Comparison of ENCODE assay signal across 9 cellular contexts in the genomic region with DNA sequence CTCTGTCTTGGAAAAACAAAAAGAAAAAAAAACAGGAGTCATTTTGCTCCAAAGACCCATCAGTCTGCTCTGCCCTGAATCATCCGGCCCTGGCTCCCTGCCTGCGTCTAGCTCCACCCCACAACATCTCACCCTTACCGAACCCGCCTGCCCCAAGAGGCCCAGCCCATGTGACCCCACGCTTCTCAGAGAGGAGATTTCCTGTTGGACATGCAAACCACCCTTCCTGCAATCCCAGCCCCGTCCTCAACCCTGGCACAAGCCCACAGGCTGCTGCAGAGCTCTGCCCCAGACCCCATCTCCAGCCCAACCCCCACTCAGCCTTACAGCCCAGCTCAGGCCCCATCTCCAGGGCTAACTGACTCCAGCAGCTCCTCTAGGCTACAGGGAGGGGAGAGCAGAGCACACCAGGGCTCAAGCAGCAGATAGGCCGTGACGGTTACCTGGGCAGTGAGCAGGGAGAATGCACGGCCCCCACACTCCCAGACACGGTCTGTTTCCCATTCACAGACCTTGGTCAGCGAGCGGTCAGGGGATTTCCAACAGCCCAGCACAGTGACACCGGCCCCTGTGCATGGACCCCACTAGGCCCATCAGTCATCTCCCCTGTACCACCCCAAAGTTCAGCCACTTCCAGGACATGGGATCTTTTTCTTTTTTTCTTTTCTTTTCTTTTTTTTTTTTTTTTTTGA.
A peak's percentile ranks its signal among the peaks of the same experiment; 100 is the strongest.
DNase-seq lines count a peak whose midpoint lies in the region; ATAC-seq and TF ChIP-seq lines count a peak whose summit lies in the region.
"Had no signal": no experiment of that assay in that cellular context is flagged by ENCODE, and none has a peak within 500 bp of the region (broad histone marks: within the 10 kb centered on the region; RNA-seq: fewer than 3 reads in every experiment).

No MANE protein-coding gene starts in this region.

- no peak overlapping the region for H3K9ac ChIP-seq in neuronal stem cell (ENCODE audit: low read depth, low read length, poor library complexity)

- H2AK5ac ChIP-seq in neuronal stem cell (ENCODE audit: low read depth, low read length): no peak overlapping the region

- POLR2A ChIA-PET in activated CD4-positive, alpha-beta memory T cell treated with anti-CD3 and anti-CD28 coated beads, Interleukin-2, amount 10 ng/mL, durations not matched to agents 7 days and 5 days (lab: Charles Lee): interaction anchor here (0.8 kb wide), 1 partner anchor 22 kb away, joined by 4 read pairs; no protein-coding TSS in a partner anchor

- H2AFZ ChIP-seq in neuronal stem cell (ENCODE audit: low read length): peak overlapping the region; percentile 70

- H2BK15ac ChIP-seq in neuronal stem cell (ENCODE audit: low read length): no peak overlapping the region

- H3K14ac ChIP-seq in neuronal stem cell (ENCODE audit: low read length): peak overlapping the region; percentile 39

- H3K4me3 ChIP-seq in fibroblast of the aortic adventitia (ENCODE audit: low read depth, low read length) (peak overlapping the region; percentile 14), neuronal stem cell (ENCODE audit: low read length in 2 of 2) (no peak overlapping the region)

- no peak for TF ChIP-seq CTCF in fibroblast of the aortic adventitia (IDR thresholded peaks at IDR 0.05; ENCODE audit: insufficient read depth, low read length)

- no peaks in the 10 kb centered on the region for H3K27me3 Mint-ChIP-seq in activated CD4-positive, alpha-beta memory T cell treated with anti-CD3 and anti-CD28 coated beads, Interleukin-2, amount 10 ng/mL, durations not matched to agents 7 days and 5 days
- H3K27me3 Mint-ChIP-seq: activated naive CD8-positive, alpha-beta T cell treated with anti-CD3 and anti-CD28 coated beads, Interleukin-2, amount 10 ng/mL, durations not matched to agents 7 days and 5 days had no signal

- H4K91ac ChIP-seq in neuronal stem cell (ENCODE audit: low read depth, low read length, poor library complexity): no peak overlapping the region

- peak overlapping the region; percentile 80 for H3K18ac ChIP-seq in neuronal stem cell (ENCODE audit: low read length)

- H3K4me1 ChIP-seq in neuronal stem cell (ENCODE audit: control insufficient read depth in 2 of 2, insufficient read depth in 1 of 2, low read depth in 1 of 2, low read length in 2 of 2): peaks cover 7 to 12% of the 10 kb centered on the region in 2 donors

- H2BK12ac ChIP-seq in neuronal stem cell (ENCODE audit: low read length): no peak overlapping the region

- H3K27ac ChIP-seq in neuronal stem cell (replicated peaks; ENCODE audit: low read length): peak overlapping the region; percentile 68

- H2BK120ac ChIP-seq in neuronal stem cell (ENCODE audit: low read depth, low read length): no peak overlapping the region

- peaks cover 2% of the 10 kb centered on the region for H3K79me1 ChIP-seq in neuronal stem cell (ENCODE audit: low read depth, low read length)

- H2BK5ac ChIP-seq in neuronal stem cell (ENCODE audit: low read length): peak overlapping the region; percentile 90

- H3K9me3 Mint-ChIP-seq in activated CD4-positive, alpha-beta memory T cell treated with anti-CD3 and anti-CD28 coated beads, Interleukin-2, amount 10 ng/mL, durations not matched to agents 7 days and 5 days: no peaks in the 10 kb centered on the region
- H3K9me3 Mint-ChIP-seq: activated naive CD8-positive, alpha-beta T cell treated with anti-CD3 and anti-CD28 coated beads, Interleukin-2, amount 10 ng/mL, durations not matched to agents 7 days and 5 days had no signal

- H3K4ac ChIP-seq in neuronal stem cell (ENCODE audit: low read length): no peak overlapping the region

- H3K27me3 ChIP-seq in neuronal stem cell (ENCODE audit: control insufficient read depth in 3 of 3, insufficient read depth in 3 of 3, low read depth in 1 of 3, low read length in 3 of 3): no peaks in the 10 kb centered on the region

- CTCF ChIA-PET in activated CD4-positive, alpha-beta memory T cell treated with anti-CD3 and anti-CD28 coated beads, Interleukin-2, amount 10 ng/mL, durations not matched to agents 7 days and 5 days (lab: Charles Lee): no interaction called here

- H3K23ac ChIP-seq in neuronal stem cell (ENCODE audit: low read depth, low read length, poor library complexity): peak overlapping the region; percentile 52

- DNase-seq in RPMI7951 (ENCODE audit: low read depth): peak; percentile 92
- peak; percentile 92 for DNase-seq in fibroblast of the aortic adventitia (ENCODE audit: low read depth)
- no peak for DNase-seq in neuronal stem cell (ENCODE audit: low spot score)
- no peak for DNase-seq in stimulated activated CD4-positive, alpha-beta T cell treated with anti-CD3 and anti-CD28 coated beads, Interleukin-12 subunit alpha, Interleukin-12 subunit beta, amount 100 ng/mL, for 4 hours
- DNase-seq in NAMALWA (ENCODE audit: low spot score): no peak
- DNase-seq in activated CD4-positive, alpha-beta memory T cell treated with anti-CD3 and anti-CD28 coated beads, Interleukin-2, amount 10 ng/mL, durations not matched to agents 7 days and 5 days: no peak
- DNase-seq: activated naive CD8-positive, alpha-beta T cell treated with anti-CD3 and anti-CD28 coated beads, Interleukin-2, amount 10 ng/mL, durations not matched to agents 7 days and 5 days had no signal

- no peak overlapping the region for H3K4me3 Mint-ChIP-seq in activated CD4-positive, alpha-beta memory T cell treated with anti-CD3 and anti-CD28 coated beads, Interleukin-2, amount 10 ng/mL, durations not matched to agents 7 days and 5 days
- H3K4me3 Mint-ChIP-seq: activated naive CD8-positive, alpha-beta T cell treated with anti-CD3 and anti-CD28 coated beads, Interleukin-2, amount 10 ng/mL, durations not matched to agents 7 days and 5 days had no signal

- H3K36me3 ChIP-seq in neuronal stem cell (replicated peaks in 1 of 2; ENCODE audit: control insufficient read depth in 2 of 2, insufficient read depth in 2 of 2, low read length in 2 of 2): peaks cover 19 to 39% of the 10 kb centered on the region in 2 donors

- ATAC-seq in GM18861 (IDR thresholded peaks at IDR 0.05; ENCODE audit: unreplicated experiment) (peak; percentile 75), HG03060 (IDR thresholded peaks at IDR 0.05; ENCODE audit: low read depth, unreplicated experiment) (peak; percentile 48)

- no peak overlapping the region for H3K4me2 ChIP-seq in neuronal stem cell (ENCODE audit: insufficient read depth, low read length, poor library complexity, severe bottlenecking)

- WGBS in neuronal stem cell (ENCODE audit: extremely low coverage in 2 of 2, insufficient read length in 2 of 2, insufficient replicate concordance in 1 of 2), 2 donors: no CpG with 5 or more reads among the region's 13 CpGs

- no peak overlapping the region for H3K27ac Mint-ChIP-seq in activated CD4-positive, alpha-beta memory T cell treated with anti-CD3 and anti-CD28 coated beads, Interleukin-2, amount 10 ng/mL, durations not matched to agents 7 days and 5 days
- H3K27ac Mint-ChIP-seq: activated naive CD8-positive, alpha-beta T cell treated with anti-CD3 and anti-CD28 coated beads, Interleukin-2, amount 10 ng/mL, durations not matched to agents 7 days and 5 days had no signal

- no peaks in the 10 kb centered on the region for H3K9me3 ChIP-seq in neuronal stem cell (replicated peaks in 1 of 2; ENCODE audit: control insufficient read depth in 2 of 2, insufficient read depth in 1 of 2, low read depth in 1 of 2, low read length in 2 of 2)

- no peaks in the 10 kb centered on the region for H3K36me3 Mint-ChIP-seq in activated CD4-positive, alpha-beta memory T cell treated with anti-CD3 and anti-CD28 coated beads, Interleukin-2, amount 10 ng/mL, durations not matched to agents 7 days and 5 days (ENCODE audit: low read depth)
- H3K36me3 Mint-ChIP-seq: activated naive CD8-positive, alpha-beta T cell treated with anti-CD3 and anti-CD28 coated beads, Interleukin-2, amount 10 ng/mL, durations not matched to agents 7 days and 5 days had no signal

- H3K4me1 Mint-ChIP-seq in activated CD4-positive, alpha-beta memory T cell treated with anti-CD3 and anti-CD28 coated beads, Interleukin-2, amount 10 ng/mL, durations not matched to agents 7 days and 5 days: no peaks in the 10 kb centered on the region
- H3K4me1 Mint-ChIP-seq: activated naive CD8-positive, alpha-beta T cell treated with anti-CD3 and anti-CD28 coated beads, Interleukin-2, amount 10 ng/mL, durations not matched to agents 7 days and 5 days had no signal

- no peak overlapping the region for H4K8ac ChIP-seq in neuronal stem cell (ENCODE audit: low read depth, low read length)

Comparison
In these comparisons a context has a peak if more than half of its experiments do, and no peak if none do; other contexts are left out.
1. DNase-seq: peak in RPMI7951 (single experiment) and fibroblast of the aortic adventitia (single experiment); none in neuronal stem cell (single experiment), stimulated activated CD4-positive, alpha-beta T cell treated with anti-CD3 and anti-CD28 coated beads, Interleukin-12 subunit alpha, Interleukin-12 subunit beta, amount 100 ng/mL, for 4 hours (single experiment), NAMALWA (single experiment) and activated CD4-positive, alpha-beta memory T cell treated with anti-CD3 and anti-CD28 coated beads, Interleukin-2, amount 10 ng/mL, durations not matched to agents 7 days and 5 days (single experiment).